9 cellular contexts compared by ENCODE assay signal in the genomic region with DNA sequence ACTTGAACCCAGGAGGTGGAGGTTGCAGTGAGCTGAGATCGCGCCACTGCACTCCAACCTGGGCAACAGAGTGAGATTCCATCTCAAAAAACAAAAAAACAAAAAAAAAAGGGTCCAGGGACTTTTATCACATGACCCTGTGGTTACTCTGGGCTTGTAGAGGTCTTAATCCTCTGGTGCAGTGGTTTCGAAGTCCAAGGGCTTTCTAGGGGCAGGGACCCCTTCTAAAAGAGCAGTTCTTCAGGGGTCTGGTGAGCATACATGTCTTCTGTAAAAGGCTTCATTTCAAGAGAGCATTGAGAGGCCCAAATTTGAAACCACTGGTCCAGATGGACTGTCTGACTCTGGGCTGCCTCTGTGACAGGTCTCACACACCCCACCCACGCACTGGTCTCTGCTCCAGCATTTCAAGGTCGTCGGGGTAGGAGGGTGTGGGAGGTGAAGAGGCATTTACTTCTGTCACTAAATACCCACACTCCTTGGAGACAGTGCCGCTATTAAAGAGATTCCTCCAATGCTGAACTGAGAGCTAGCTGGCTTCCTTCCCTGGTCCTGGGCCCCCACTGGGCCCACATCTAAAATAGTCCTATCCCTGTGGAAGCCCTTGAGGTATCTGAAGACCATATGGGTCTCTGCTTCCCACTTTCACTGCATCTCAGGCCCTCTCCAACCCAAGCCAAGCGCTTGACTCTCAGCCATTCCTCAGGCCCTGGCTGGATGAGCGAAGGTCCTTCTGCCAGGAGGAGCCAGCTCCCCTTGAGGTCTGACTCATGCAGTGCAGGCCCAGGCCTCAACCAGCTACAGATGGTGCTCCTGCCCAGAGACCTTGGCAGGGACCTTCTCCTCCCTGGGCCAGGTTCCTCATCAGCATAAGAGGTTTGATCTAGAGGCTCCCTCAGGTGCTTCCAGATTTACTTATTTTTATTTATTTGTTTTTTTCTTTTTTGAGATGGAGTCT. TPM values are rescaled to one million over a fixed set of nuclear protein-coding genes. Genes with fewer than 3 reads are reported as not detected.
DNase-seq lines count a peak whose midpoint lies in the region; ATAC-seq, FAIRE-seq and TF ChIP-seq lines count a peak whose summit lies in the region.
"Had no signal": no experiment of that assay in that cellular context is flagged by ENCODE, and none has a peak within 500 bp of the region (broad histone marks: within the 10 kb centered on the region; RNA-seq: fewer than 3 reads in every experiment).

No MANE protein-coding gene starts in this region.

- H2BK120ac ChIP-seq in mesendoderm (ENCODE audit: low read depth, low read length): no peak overlapping the region

- no peaks in the 10 kb centered on the region for H3F3A ChIP-seq in neural progenitor cell (ENCODE audit: low read depth)

- H3K4me1 ChIP-seq in GM12878 (ENCODE audit: control insufficient read depth, insufficient read depth, low read length) (peaks cover 2% of the 10 kb centered on the region; the same call in 1 of the 2 replicates), neural progenitor cell (no peaks in the 10 kb centered on the region), mesendoderm (ENCODE audit: control insufficient read depth, low read depth, low read length) (no peaks in the 10 kb centered on the region)
- H3K4me1 ChIP-seq: lower lobe of right lung had no signal

- no peak overlapping the region for H3K56ac ChIP-seq in mesendoderm (ENCODE audit: low read length)

- H2AK5ac ChIP-seq in mesendoderm (ENCODE audit: low read length): no peak overlapping the region

- no peak overlapping the region for H2AFZ ChIP-seq in GM12878 (ENCODE audit: control insufficient read depth, low read depth, low read length)
- H2AFZ ChIP-seq in neural progenitor cell (replicated peaks): no peak overlapping the region

- no peak for FAIRE-seq in GM12878 (lab: Jason Lieb, UNC)

- no peak overlapping the region for H3K4me3 Mint-ChIP-seq in neural progenitor cell
- H3K4me3 Mint-ChIP-seq: T-helper 1 cell treated with Interleukin-12 subunit alpha and Interleukin-12 subunit beta and Interleukin-4 antibody, amounts not matched to agents 30 μg/mL and 1 μg/mL, for 36 hours had no signal

- TF ChIP-seq RAD21 in GM12878 (IDR thresholded peaks at IDR 0.05; ENCODE audit: insufficient read depth, low read depth, low read length): no peak

- H3K79me1 ChIP-seq in mesendoderm (ENCODE audit: low read length): no peaks in the 10 kb centered on the region

- peaks cover 14% of the 10 kb centered on the region for H3K36me3 Mint-ChIP-seq in neural progenitor cell

- H3K9ac ChIP-seq in GM12878 (ENCODE audit: control insufficient read depth, insufficient read depth, low read length) (no peak overlapping the region), neural progenitor cell (no peak overlapping the region), mesendoderm (ENCODE audit: low read length) (no peak overlapping the region)

- BruUV-seq in GM12878 (replicated peaks; lab: Mats Ljungman, UMichigan): no TSS peak

- peaks cover 23% of the 10 kb centered on the region for H3K4me1 Mint-ChIP-seq in neural progenitor cell

- CTCF ChIA-PET in GM12878 (lab: Yijun Ruan, JAX): interaction anchor here (1.0 to 1.9 kb wide), 6 partner anchors 11 to 157 kb away, joined by 3 to 14 read pairs (median 6); no protein-coding TSS in a partner anchor

- H4K20me1 ChIP-seq in GM12878 (ENCODE audit: control insufficient read depth, insufficient read depth) (no peaks in the 10 kb centered on the region), neural progenitor cell (ENCODE audit: low read depth) (no peaks in the 10 kb centered on the region)

- in situ Hi-C loops in GM12878 (cut with MboI): no loop called here

- H3K18ac ChIP-seq in mesendoderm (ENCODE audit: low read length): no peak overlapping the region

- no peaks in the 10 kb centered on the region for H3K9me3 ChIP-seq in GM12878 (replicated peaks; ENCODE audit: control insufficient read depth, insufficient read depth, low read length)
- H3K9me3 ChIP-seq in neural progenitor cell (ENCODE audit: low read depth): no peaks in the 10 kb centered on the region
- H3K9me3 ChIP-seq: lower lobe of right lung had no signal

- peak; percentile 63 for ATAC-seq in GM12878
- ATAC-seq in GM18520 (IDR thresholded peaks at IDR 0.05; ENCODE audit: unreplicated experiment): no peak

- H3K27me3 ChIP-seq in GM12878 (replicated peaks in 1 of 2; ENCODE audit: control insufficient read depth in 2 of 2, insufficient read depth in 2 of 2, low read length in 1 of 2): no peaks in the 10 kb centered on the region; a peak in 2 of 4 replicates
- no peaks in the 10 kb centered on the region for H3K27me3 ChIP-seq in neural progenitor cell
- H3K27me3 ChIP-seq in mesendoderm (ENCODE audit: insufficient read depth, low read length, poor library complexity): no peaks in the 10 kb centered on the region

- H3K9me3 Mint-ChIP-seq in neural progenitor cell: peaks cover 11% of the 10 kb centered on the region
- H3K9me3 Mint-ChIP-seq: T-helper 1 cell treated with Interleukin-12 subunit alpha and Interleukin-12 subunit beta and Interleukin-4 antibody, amounts not matched to agents 30 μg/mL and 1 μg/mL, for 36 hours had no signal

- no peak overlapping the region for H4K5ac ChIP-seq in mesendoderm (ENCODE audit: low read length)

- no peak overlapping the region for H4K8ac ChIP-seq in mesendoderm (ENCODE audit: low read depth, low read length)

- intact Hi-C loops in GM12878 (cut with micrococcal nuclease; ENCODE audit: unreplicated experiment): no loop called here

- H3K4ac ChIP-seq in mesendoderm (ENCODE audit: low read depth, low read length): no peak overlapping the region

- H3K79me2 ChIP-seq in GM12878 (ENCODE audit: control insufficient read depth, insufficient read depth, low read length) (peaks cover 15% of the 10 kb centered on the region), neural progenitor cell (ENCODE audit: low read depth) (no peaks in the 10 kb centered on the region), mesendoderm (ENCODE audit: control insufficient read depth, insufficient read depth, low read length) (no peaks in the 10 kb centered on the region)

- no peak overlapping the region for H3K4me2 ChIP-seq in GM12878 (ENCODE audit: control insufficient read depth, insufficient read depth)
- H3K4me2 ChIP-seq in neural progenitor cell: no peak overlapping the region
- no peak overlapping the region for H3K4me2 ChIP-seq in mesendoderm (ENCODE audit: low read length)

- POLR2A ChIA-PET in GM12878 (lab: Charles Lee): interaction anchor here (2.6 kb wide), 1 partner anchor 60 kb away, joined by 10 read pairs; the partner anchor contains the start of gene PSD4

- peak; percentile 47 for DNase-seq in EH (ENCODE audit: low read depth)
- DNase-seq in HT1080 (ENCODE audit: low read depth): peak; percentile 34
- DNase-seq in GM12878 (ENCODE audit: low read depth, low spot score): no peak
- DNase-seq in neural progenitor cell (ENCODE audit: low spot score): no peak
- no peak for DNase-seq in NCI-H146 (lab: John Stamatoyannopoulos, UW)
- DNase-seq in mesendoderm: no peak
- DNase-seq: lower lobe of right lung had no signal

- H3K27me3 Mint-ChIP-seq in neural progenitor cell (ENCODE audit: insufficient read depth, low read depth): peaks cover 14% of the 10 kb centered on the region

- H3K27ac ChIP-seq in GM12878 (ENCODE audit: control insufficient read depth, insufficient read depth) (no peak overlapping the region), neural progenitor cell (no peak overlapping the region), mesendoderm (ENCODE audit: low read depth, low read length) (no peak overlapping the region)
- H3K27ac ChIP-seq: lower lobe of right lung had no signal

- peak in 2 of 3 experiments; percentile 25 to 31; a peak in 2 of 6 replicates for TF ChIP-seq CTCF in GM12878 (IDR thresholded peaks at IDR 0.05 in 2 of 3, conservative IDR thresholded peaks at IDR 0.05 in 1 of 3; ENCODE audit: control insufficient read depth in 2 of 3, extremely low read depth in 1 of 3, insufficient read depth in 1 of 3, low read depth in 3 of 3, low read length in 3 of 3)
- no peak for TF ChIP-seq CTCF in neural progenitor cell (IDR thresholded peaks at IDR 0.05)

- TF ChIP-seq EP300 in GM12878 (IDR thresholded peaks at IDR 0.05; ENCODE audit: borderline replicate concordance in 1 of 2, control insufficient read depth in 1 of 2, low read depth in 2 of 2, low read length in 2 of 2): no peak

- H3K4me3 ChIP-seq in GM12878 (no peak overlapping the region), neural progenitor cell (no peak overlapping the region), mesendoderm (ENCODE audit: low read length) (no peak overlapping the region)

- H3K36me3 ChIP-seq in GM12878 (ENCODE audit: control insufficient read depth in 2 of 2, insufficient read depth in 2 of 2, low read length in 1 of 2) (no peaks in the 10 kb centered on the region), neural progenitor cell (no peaks in the 10 kb centered on the region), mesendoderm (ENCODE audit: control insufficient read depth, insufficient read depth, low read length) (no peaks in the 10 kb centered on the region)
- H3K36me3 ChIP-seq: lower lobe of right lung had no signal

- RAD21 ChIA-PET in GM12878 (lab: Charles Lee; ENCODE audit: unreplicated experiment): interaction anchor here (2.0 kb wide), 1 partner anchor 60 kb away, joined by 9 read pairs; the partner anchor contains the start of gene PSD4

- no peak for TF ChIP-seq POLR2A in GM12878 (IDR thresholded peaks at IDR 0.05; ENCODE audit: low read depth, low read length)

- WGBS in GM12878 (ENCODE audit: insufficient coverage, insufficient replicate concordance, low lambda C conversion rate, missing lambda C conversion rate): 28% methylated on average over 7 of the region's 9 CpGs
- WGBS in mesendoderm (ENCODE audit: extremely low coverage, insufficient coverage, low lambda C conversion rate): no CpG with 5 or more reads among the region's 9 CpGs

- no peak overlapping the region for H3K23ac ChIP-seq in mesendoderm (ENCODE audit: low read length)

- H2BK15ac ChIP-seq in mesendoderm (replicated peaks; ENCODE audit: low read depth): no peak overlapping the region

- H3K27ac Mint-ChIP-seq in neural progenitor cell: peak overlapping the region; percentile 74
- H3K27ac Mint-ChIP-seq: T-helper 1 cell treated with Interleukin-12 subunit alpha and Interleukin-12 subunit beta and Interleukin-4 antibody, amounts not matched to agents 30 μg/mL and 1 μg/mL, for 36 hours had no signal

- H2BK5ac ChIP-seq in mesendoderm (ENCODE audit: low read length): no peak overlapping the region

- SMC1A ChIA-PET in GM12878 (lab: Charles Lee; ENCODE audit: uncharacterized antibody, unreplicated experiment): interaction anchor here (1.2 to 2.4 kb wide), 4 partner anchors 16 to 99 kb away, joined by 3 to 6 read pairs (median 4); no protein-coding TSS in a partner anchor

RNA-seq across cellular contexts. Expression of gene PAX8, which starts 44.8 kb away (rescaled TPM):
- total RNA-seq in HT1080 (2014; rRNA removed; shearing (Covaris generic)): 5.9 and 11.3 TPM in 2 replicates
- 1.4 and 1.9 TPM in 2 replicates for polyA plus RNA-seq in HT1080 (2015; cell fraction: cytosol; rRNA removed)
- 3.0 and 5.7 TPM in 2 replicates for polyA plus RNA-seq in HT1080 (2015; cell fraction: nucleus; rRNA removed)
- total RNA-seq in GM12878 (2013; cell fraction: nucleolus; rRNA removed): 4.0 and 4.6 TPM in 2 replicates
- 0.51 and 0.87 TPM in 2 replicates for total RNA-seq in GM12878 (2014; rRNA removed)
- 0.45 and 0.64 TPM in 2 replicates for total RNA-seq in GM12878 (2014; rRNA removed; fragmentation: Illumina TruSeq; extraction: Trizol)
- 1.2 and 1.5 TPM in 2 replicates for total RNA-seq in GM12878 (2021)
- 2.2 TPM for polyA plus RNA-seq in GM12878 (2011; ENCODE audit: low read depth)
- polyA plus RNA-seq in GM12878 (2011; rRNA removed): 0.75 and 0.96 TPM in 2 replicates
- 1.2 and 1.3 TPM in 2 replicates for polyA plus RNA-seq in GM12878 (2011; cell fraction: cytosol; rRNA removed)
- 1.4 and 2.1 TPM in 2 replicates for polyA plus RNA-seq in GM12878 (2011; cell fraction: nucleus; rRNA removed)
- 4.6 and 7.6 TPM in 2 replicates for polyA plus RNA-seq in GM12878 (2012)
- 0.97 and 1.0 TPM in 2 replicates for polyA plus RNA-seq in GM12878 (2014; fragmentation: Illumina TruSeq; extraction: Trizol)
- polyA plus RNA-seq in GM12878 (2014; fragmentation: Nextera tagmentation; extraction: Ambion mirVana): under 1 TPM; 0.16 to 0.40 TPM
- polyA plus RNA-seq in GM12878 (2014; rRNA removed): 1.5 and 2.2 TPM in 2 replicates
- polyA plus RNA-seq in GM12878 (2016; fragmentation: Nextera tagmentation; extraction: Ambion mirVana): 1 to 10 TPM; 1.5 to 2.5 TPM
- polyA minus RNA-seq in GM12878 (2011; rRNA and poly(A)+ RNA removed): 1.1 and 1.2 TPM in 2 replicates
- 0.67 and 0.94 TPM in 2 replicates for polyA minus RNA-seq in GM12878 (2011; cell fraction: cytosol; rRNA and poly(A)+ RNA removed)
- 0.85 and 1.4 TPM in 2 replicates for polyA minus RNA-seq in GM12878 (2011; cell fraction: nucleus; rRNA and poly(A)+ RNA removed)
- total RNA-seq in neural progenitor cell (ENCODE audit: low replicate concordance): 1.4 and 2.9 TPM in 2 replicates
- 0.06 TPM for polyA plus RNA-seq in mesendoderm (2013, experiment 1 of 2)
- polyA plus RNA-seq in mesendoderm (2013, experiment 2 of 2): 0.08 TPM

Comparison
In these comparisons a context has a peak if more than half of its experiments do, and no peak if none do; other contexts are left out.
1. DNase-seq: peak in EH (single experiment) and HT1080 (single experiment); none in GM12878 (single experiment), neural progenitor cell (single experiment), NCI-H146 (single experiment) and mesendoderm (single experiment).